In the genomic region with DNA sequence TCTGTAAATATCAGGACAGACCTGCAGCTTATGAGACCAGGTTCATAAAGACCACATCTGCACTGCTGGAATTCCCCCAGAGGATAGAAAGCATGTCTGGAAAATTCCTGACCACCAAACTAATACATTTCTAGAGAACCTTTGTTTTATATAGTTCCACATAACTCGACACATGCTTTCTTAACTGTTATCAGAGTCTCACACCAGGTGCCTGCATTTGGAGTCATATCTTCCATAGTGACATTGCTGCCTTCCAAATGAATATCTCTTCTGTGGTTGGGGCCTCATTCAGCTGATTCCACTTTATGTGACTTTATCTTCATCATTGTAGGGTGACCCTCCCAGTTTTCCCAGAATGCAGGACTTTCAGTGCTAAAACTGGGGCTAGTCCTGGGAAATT, we compare ENCODE assay signal across 1 cellular context.
TF ChIP-seq lines count a peak whose summit lies in the region.

No MANE protein-coding gene starts in this region.

TF ChIP-seq in K562, 482 proteins besides CTCF, POLR2A, EP300 and RAD21 (continued from another document):
- TF ChIP-seq, protein P1, sequence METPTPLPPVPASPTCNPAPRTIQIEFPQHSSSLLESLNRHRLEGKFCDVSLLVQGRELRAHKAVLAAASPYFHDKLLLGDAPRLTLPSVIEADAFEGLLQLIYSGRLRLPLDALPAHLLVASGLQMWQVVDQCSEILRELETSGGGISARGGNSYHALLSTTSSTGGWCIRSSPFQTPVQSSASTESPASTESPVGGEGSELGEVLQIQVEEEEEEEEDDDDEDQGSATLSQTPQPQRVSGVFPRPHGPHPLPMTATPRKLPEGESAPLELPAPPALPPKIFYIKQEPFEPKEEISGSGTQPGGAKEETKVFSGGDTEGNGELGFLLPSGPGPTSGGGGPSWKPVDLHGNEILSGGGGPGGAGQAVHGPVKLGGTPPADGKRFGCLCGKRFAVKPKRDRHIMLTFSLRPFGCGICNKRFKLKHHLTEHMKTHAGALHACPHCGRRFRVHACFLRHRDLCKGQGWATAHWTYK (CRISPR knock-in tag; IDR thresholded peaks at IDR 0.05) = no peak
- TF ChIP-seq, protein P2, sequence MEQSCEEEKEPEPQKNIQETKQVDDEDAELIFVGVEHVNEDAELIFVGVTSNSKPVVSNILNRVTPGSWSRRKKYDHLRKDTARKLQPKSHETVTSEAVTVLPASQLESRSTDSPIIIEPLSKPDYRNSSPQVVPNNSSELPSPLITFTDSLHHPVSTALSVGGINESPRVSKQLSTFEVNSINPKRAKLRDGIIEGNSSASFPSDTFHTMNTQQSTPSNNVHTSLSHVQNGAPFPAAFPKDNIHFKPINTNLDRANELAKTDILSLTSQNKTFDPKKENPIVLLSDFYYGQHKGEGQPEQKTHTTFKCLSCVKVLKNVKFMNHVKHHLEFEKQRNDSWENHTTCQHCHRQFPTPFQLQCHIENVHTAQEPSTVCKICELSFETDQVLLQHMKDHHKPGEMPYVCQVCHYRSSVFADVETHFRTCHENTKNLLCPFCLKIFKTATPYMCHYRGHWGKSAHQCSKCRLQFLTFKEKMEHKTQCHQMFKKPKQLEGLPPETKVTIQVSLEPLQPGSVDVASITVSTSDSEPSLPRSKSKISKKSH (CRISPR knock-in tag; IDR thresholded peaks at IDR 0.05) = no peak
- no peak for TF ChIP-seq CCAR2 (IDR thresholded peaks at IDR 0.05; ENCODE audit: low read depth, low read length)
- TF ChIP-seq JUND (IDR thresholded peaks at IDR 0.05; ENCODE audit: borderline replicate concordance, low read depth, low read length) = no peak
- 0 out of 3 replicates have a peak, but pooled peaks have one; percentile 37 for TF ChIP-seq JUND (tag; IDR thresholded peaks at IDR 0.05; ENCODE audit: borderline replicate concordance, low read depth, low read length)
- TF ChIP-seq, protein P3, sequence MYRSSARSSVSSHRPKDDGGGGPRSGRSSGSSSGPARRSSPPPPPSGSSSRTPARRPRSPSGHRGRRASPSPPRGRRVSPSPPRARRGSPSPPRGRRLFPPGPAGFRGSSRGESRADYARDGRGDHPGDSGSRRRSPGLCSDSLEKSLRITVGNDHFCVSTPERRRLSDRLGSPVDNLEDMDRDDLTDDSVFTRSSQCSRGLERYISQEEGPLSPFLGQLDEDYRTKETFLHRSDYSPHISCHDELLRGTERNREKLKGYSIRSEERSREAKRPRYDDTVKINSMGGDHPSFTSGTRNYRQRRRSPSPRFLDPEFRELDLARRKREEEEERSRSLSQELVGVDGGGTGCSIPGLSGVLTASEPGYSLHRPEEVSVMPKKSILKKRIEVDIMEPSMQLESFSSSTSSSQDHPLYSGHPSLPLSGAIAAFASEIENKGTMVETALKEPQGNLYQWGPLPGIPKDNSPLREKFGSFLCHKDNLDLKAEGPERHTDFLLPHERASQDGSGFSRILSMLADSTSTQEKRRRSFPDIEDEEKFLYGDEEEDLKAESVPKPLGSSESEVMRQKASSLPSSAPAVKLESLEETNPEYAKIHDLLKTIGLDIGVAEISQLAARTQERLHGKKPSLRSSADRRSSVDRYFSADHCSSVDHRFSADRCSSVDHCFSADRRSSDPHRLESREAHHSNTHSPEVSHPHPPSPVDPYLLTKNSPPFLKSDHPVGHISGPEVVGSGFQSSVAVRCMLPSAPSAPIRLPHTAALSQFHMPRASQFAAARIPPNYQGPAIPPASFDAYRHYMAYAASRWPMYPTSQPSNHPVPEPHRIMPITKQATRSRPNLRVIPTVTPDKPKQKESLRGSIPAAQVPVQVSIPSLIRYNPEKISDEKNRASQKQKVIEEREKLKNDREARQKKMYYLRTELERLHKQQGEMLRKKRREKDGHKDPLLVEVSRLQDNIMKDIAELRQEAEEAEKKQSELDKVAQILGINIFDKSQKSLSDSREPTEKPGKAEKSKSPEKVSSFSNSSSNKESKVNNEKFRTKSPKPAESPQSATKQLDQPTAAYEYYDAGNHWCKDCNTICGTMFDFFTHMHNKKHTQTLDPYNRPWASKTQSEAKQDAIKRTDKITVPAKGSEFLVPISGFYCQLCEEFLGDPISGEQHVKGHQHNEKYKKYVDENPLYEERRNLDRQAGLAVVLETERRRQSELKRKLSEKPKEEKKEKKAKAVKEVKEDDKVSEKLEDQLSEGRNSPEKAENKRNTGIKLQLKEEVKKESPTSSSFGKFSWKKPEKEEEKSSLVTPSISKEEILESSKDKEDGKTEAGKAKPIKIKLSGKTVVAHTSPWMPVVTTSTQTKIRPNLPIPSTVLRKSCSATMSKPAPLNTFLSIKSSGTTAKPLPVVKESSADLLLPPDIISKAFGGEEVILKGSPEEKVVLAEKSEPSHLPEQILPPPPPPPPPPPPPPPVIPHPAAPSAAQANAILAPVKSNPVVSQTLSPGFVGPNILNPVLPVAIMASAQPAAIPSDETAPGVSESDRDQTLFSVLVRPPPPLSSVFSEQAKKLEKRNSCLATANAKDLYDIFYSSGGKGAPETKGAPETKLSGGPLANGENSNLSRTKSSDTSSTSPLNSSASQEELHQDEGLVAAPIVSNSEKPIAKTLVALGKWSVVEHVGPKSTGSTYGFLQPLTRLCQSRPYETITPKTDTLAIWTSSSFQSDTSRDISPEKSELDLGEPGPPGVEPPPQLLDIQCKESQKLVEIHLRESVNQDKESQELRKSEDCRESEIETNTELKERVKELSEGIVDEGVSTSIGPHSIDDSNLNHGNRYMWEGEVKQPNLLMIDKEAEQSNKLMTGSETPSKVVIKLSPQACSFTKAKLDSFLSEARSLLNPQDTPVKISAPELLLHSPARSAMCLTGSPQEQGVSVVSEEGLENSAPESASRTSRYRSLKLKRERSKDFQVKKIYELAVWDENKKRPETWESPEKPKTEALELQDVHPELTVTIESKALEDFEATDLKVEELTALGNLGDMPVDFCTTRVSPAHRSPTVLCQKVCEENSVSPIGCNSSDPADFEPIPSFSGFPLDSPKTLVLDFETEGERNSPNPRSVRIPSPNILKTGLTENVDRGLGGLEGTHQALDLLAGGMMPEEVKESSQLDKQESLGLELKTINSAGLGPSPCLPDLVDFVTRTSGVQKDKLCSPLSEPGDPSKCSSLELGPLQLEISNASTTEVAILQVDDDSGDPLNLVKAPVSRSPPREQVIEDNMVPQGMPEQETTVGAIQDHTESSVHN (IDR thresholded peaks at IDR 0.05; ENCODE audit: borderline replicate concordance in 1 of 2, low read depth in 1 of 2) = no peak
- TF ChIP-seq SPI1 (IDR thresholded peaks at IDR 0.05; ENCODE audit: borderline replicate concordance, low read depth, low read length) = no peak
- TF ChIP-seq MIER1 (IDR thresholded peaks at IDR 0.05; ENCODE audit: low read depth) = no peak
- no peak for TF ChIP-seq MCM7 (IDR thresholded peaks at IDR 0.05)
- TF ChIP-seq ZNF445 (CRISPR knock-in tag; IDR thresholded peaks at IDR 0.05; ENCODE audit: low read depth) = no peak
- peak; percentile 49 for TF ChIP-seq TAL1 (IDR thresholded peaks at IDR 0.05)
- TF ChIP-seq TCF3 (CRISPR knock-in tag; IDR thresholded peaks at IDR 0.05) = peak; percentile 50; the same call in 1 of the 2 replicates
- TF ChIP-seq RFX7 (CRISPR knock-in tag; IDR thresholded peaks at IDR 0.05) = no peak
- TF ChIP-seq ZNF311 (CRISPR knock-in tag; IDR thresholded peaks at IDR 0.05) = no peak
- TF ChIP-seq HDAC2 (IDR thresholded peaks at IDR 0.05) = no peak
- no peak for TF ChIP-seq SMAD2 (IDR thresholded peaks at IDR 0.05; ENCODE audit: low read depth, low read length)
- peak; percentile 41 for TF ChIP-seq ARID1B (IDR thresholded peaks at IDR 0.05)
- TF ChIP-seq KAT2B (IDR thresholded peaks at IDR 0.05; ENCODE audit: low read depth, low read length) = no peak
- no peak for TF ChIP-seq HNRNPUL1 (IDR thresholded peaks at IDR 0.05; ENCODE audit: low read length)
- no peak for TF ChIP-seq CBFB (CRISPR knock-in tag; IDR thresholded peaks at IDR 0.05)
- TF ChIP-seq CBFA2T3 (IDR thresholded peaks at IDR 0.05) = peak; percentile 37; the same call in 1 of the 2 replicates
- no peak for TF ChIP-seq SREBF2 (CRISPR knock-in tag; IDR thresholded peaks at IDR 0.05)
